In the genomic region with DNA sequence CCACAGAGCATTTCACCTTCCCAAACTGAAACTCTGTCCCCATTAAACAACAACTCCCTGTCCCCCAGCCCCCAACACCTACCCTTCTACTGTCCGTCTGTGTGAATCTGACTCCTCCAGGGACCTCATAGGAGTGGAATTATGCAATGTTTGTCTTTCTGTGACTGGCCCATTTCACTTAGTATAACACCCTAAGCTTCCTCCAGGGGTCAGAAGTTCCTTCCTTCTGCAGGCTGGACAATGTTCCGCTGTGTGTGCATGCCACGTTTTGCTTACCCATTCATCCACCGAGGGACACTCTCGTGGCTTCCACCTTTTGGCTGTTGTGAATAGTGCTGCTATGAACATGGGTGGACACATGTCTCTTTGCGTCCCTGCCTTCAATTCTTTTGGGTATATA, we compare ENCODE assay signal across 9 cellular contexts. TPM values are rescaled to one million over a fixed set of nuclear protein-coding genes. Genes with fewer than 3 reads are reported as not detected.
DNase-seq lines count a peak whose midpoint lies in the region; ATAC-seq, FAIRE-seq and TF ChIP-seq lines count a peak whose summit lies in the region.
"Had no signal": no experiment of that assay in that cellular context is flagged by ENCODE, and none has a peak within 500 bp of the region (broad histone marks: within the 10 kb centered on the region; RNA-seq: fewer than 3 reads in every experiment).

No MANE protein-coding gene starts in this region.

- peak; percentile 89 for ATAC-seq in left lobe of liver
- no peak for ATAC-seq in HG02623 (IDR thresholded peaks at IDR 0.05; ENCODE audit: unreplicated experiment)

- H3K36me3 ChIP-seq in BE2C (peaks cover 9% of the 10 kb centered on the region), KOPT-K1 (ENCODE audit: insufficient read depth, low read length) (no peaks in the 10 kb centered on the region), bronchial epithelial cell (ENCODE audit: control insufficient read depth, insufficient read depth, low read length) (peaks cover 3% of the 10 kb centered on the region), esophagus muscularis mucosa (peaks cover 37 to 87% (median 71%) of the 10 kb centered on the region in 4 donors)

- TF ChIP-seq EP300 in esophagus muscularis mucosa (IDR thresholded peaks at IDR 0.05): no peak

- no peak overlapping the region for H3K4me3 ChIP-seq in BE2C (ENCODE audit: low read depth, low read length)
- no peak overlapping the region for H3K4me3 ChIP-seq in bronchial epithelial cell (ENCODE audit: low read depth, low read length)
- no peak overlapping the region for H3K4me3 ChIP-seq in esophagus muscularis mucosa

- H3K9me3 ChIP-seq in BE2C (no peaks in the 10 kb centered on the region), KOPT-K1 (ENCODE audit: insufficient read depth, low read length, poor library complexity, severe bottlenecking) (no peaks in the 10 kb centered on the region), esophagus muscularis mucosa (no peaks in the 10 kb centered on the region)

- no peaks in the 10 kb centered on the region for H3K27me3 ChIP-seq in BE2C
- H3K27me3 ChIP-seq in bronchial epithelial cell (ENCODE audit: control insufficient read depth, insufficient read depth, low read length): no peaks in the 10 kb centered on the region
- H3K27me3 ChIP-seq in esophagus muscularis mucosa: no peaks in the 10 kb centered on the region

- FAIRE-seq in bronchial epithelial cell (lab: Jason Lieb, UNC) (no peak), urothelium cell line (lab: Jason Lieb, UNC) (no peak)

- 56% methylated on average over 6 of the region's 6 CpGs for WGBS in esophagus muscularis mucosa

- intact Hi-C loops in esophagus muscularis mucosa (cut with DNase I): no loop called here

- peak overlapping the region; percentile 66 for H3K27ac ChIP-seq in KOPT-K1 (ENCODE audit: low read depth, low read length, poor library complexity, severe bottlenecking)
- no peak overlapping the region for H3K27ac ChIP-seq in esophagus muscularis mucosa (replicated peaks in 1 of 4)

- TF ChIP-seq CTCF in BE2C (IDR thresholded peaks at IDR 0.05; ENCODE audit: low read depth, low read length) (peak; percentile 29), bronchial epithelial cell (IDR thresholded peaks at IDR 0.05; ENCODE audit: insufficient read depth, low read length, severe bottlenecking) (peak; percentile 19), esophagus muscularis mucosa (IDR thresholded peaks at IDR 0.05) (no peak)

- TF ChIP-seq POLR2A in esophagus muscularis mucosa (IDR thresholded peaks at IDR 0.05; ENCODE audit: low read depth): no peak

- no peaks in the 10 kb centered on the region for H3K4me1 ChIP-seq in BE2C
- no peaks in the 10 kb centered on the region for H3K4me1 ChIP-seq in esophagus muscularis mucosa

- DNase-seq in BE2C: no peak
- DNase-seq in bronchial epithelial cell (ENCODE audit: low read depth): peak; percentile 58
- DNase-seq in left lobe of liver (ENCODE audit: low spot score): no peak
- DNase-seq in esophagus muscularis mucosa (ENCODE audit: extremely low spot score): no peak
- DNase-seq in ureter (ENCODE audit: low spot score): no peak
- DNase-seq in urothelium cell line (ENCODE audit: low spot score): no peak
- DNase-seq: NCI-H526 treated with DMSO at 0.1 percent for 48 hours had no signal

RNA-seq across cellular contexts. Expression of a gene that starts 37.6 kb away (rescaled TPM):
- polyA plus RNA-seq in BE2C (2012; ENCODE audit: insufficient read depth, insufficient read length, low read depth): 137 TPM
- total RNA-seq in bronchial epithelial cell (32.3 and 40.5 TPM in 2 replicates), left lobe of liver (120 TPM), esophagus muscularis mucosa (10 to 100 TPM; 54.7 to 68.1 (median 63.1) TPM), ureter (53.9 TPM)

Comparison
In these comparisons a context has a peak if more than half of its experiments do, and no peak if none do; other contexts are left out.
1. CTCF ChIP-seq: peak in BE2C (single experiment) and bronchial epithelial cell (single experiment); none in esophagus muscularis mucosa (0 of 3).